ENCODE assay signal across 25 cellular contexts in the genomic region with DNA sequence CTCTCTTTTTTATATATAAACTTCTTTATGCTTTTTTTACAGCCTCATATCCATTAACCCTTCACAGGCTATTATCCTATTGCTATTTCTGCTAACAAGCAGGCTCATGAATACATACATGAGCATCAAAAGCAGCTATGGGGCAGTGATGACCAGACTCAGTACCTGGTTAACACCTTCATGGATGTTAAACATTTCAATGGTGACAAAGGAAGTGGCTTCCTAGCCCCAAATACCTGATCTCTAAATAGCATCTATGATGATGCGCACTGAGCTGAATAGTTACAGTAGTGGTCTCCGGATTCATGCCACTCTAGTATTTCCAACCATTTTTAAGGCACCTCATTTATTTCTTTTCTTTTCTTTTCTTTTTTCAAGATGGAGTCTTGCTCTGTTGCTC.
"Had no signal": no experiment of that assay in that cellular context is flagged by ENCODE, and none has a peak within 500 bp of the region (broad histone marks: within the 10 kb centered on the region; RNA-seq: fewer than 3 reads in every experiment).

No MANE protein-coding gene starts in this region.

- H3K9me3 ChIP-seq: colonic mucosa, esophagus muscularis mucosa, esophagus squamous epithelium, gastrocnemius medialis, gastroesophageal sphincter had no signal

- H3K27ac ChIP-seq: colonic mucosa, coronary artery, dorsolateral prefrontal cortex, epithelial cell of prostate, esophagus muscularis mucosa, esophagus squamous epithelium, foreskin keratinocyte, gastrocnemius medialis, gastroesophageal sphincter, heart left ventricle, heart right ventricle, hepatocyte had no signal

- H3K4me3 ChIP-seq: colonic mucosa, coronary artery, dorsolateral prefrontal cortex, esophagus muscularis mucosa, esophagus squamous epithelium, gastrocnemius medialis, gastroesophageal sphincter, heart left ventricle, heart right ventricle, hepatocyte had no signal

- DNase-seq: colonic mucosa; cortex of kidney; dermis blood vessel endothelial cell; dorsolateral prefrontal cortex; effector CD4-positive, alpha-beta T cell; effector CD8-positive, alpha-beta T cell; effector memory CD4-positive, alpha-beta T cell; effector memory CD8-positive, alpha-beta T cell; endodermal cell; erythroblast; esophagus squamous epithelium; foreskin fibroblast; foreskin keratinocyte; foreskin melanocyte; gastrocnemius medialis; glutamatergic neuron; head of caudate nucleus; heart left ventricle; heart right ventricle had no signal

- ATAC-seq: effector memory CD8-positive, alpha-beta T cell; esophagus mucosa; foreskin keratinocyte; gastrocnemius medialis; gastroesophageal sphincter; heart left ventricle; heart right ventricle had no signal

- H3K27me3 ChIP-seq: colonic mucosa, dorsolateral prefrontal cortex, esophagus muscularis mucosa, esophagus squamous epithelium, foreskin keratinocyte, gastrocnemius medialis, gastroesophageal sphincter, heart left ventricle, heart right ventricle, hepatocyte had no signal

- H3K36me3 ChIP-seq: colonic mucosa, esophagus muscularis mucosa, esophagus squamous epithelium, gastrocnemius medialis, gastroesophageal sphincter, heart left ventricle, heart right ventricle had no signal
